ENCODE assay signal across 18 cellular contexts in the genomic region with DNA sequence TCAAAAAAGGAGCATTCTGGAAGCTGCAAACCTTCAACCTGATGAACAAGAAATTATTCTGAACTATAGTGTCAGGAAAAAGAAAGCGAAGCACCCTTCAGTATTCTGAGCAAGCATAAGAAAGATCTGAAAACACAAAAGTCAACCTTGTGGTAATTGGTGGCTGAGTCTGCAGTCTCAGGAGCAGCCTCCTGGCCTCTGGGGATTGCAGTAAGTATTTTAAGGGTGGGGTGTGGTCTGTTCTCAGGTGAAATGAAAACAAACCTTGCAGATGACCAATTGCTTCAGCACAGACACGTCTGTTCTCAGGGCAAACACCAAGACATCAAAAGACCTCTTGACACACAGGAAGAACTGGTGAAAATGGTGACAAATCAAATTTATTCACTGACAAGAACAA.
"Had no signal": no experiment of that assay in that cellular context is flagged by ENCODE, and none has a peak within 500 bp of the region (broad histone marks: within the 10 kb centered on the region; RNA-seq: fewer than 3 reads in every experiment).

No MANE protein-coding gene starts in this region.

- H3K27me3 Mint-ChIP-seq: stimulated activated memory B cell treated with anti-CD40 and anti-IgM and Interleukin-4, amounts not matched to agents 10 μg/mL and 1 μg/mL and 100 μg/mL, for 72 hours had no signal

- H3K27ac Mint-ChIP-seq: natural killer cell; stimulated activated memory B cell treated with anti-CD40 and anti-IgM and Interleukin-4, amounts not matched to agents 10 μg/mL and 1 μg/mL and 100 μg/mL, for 72 hours; T-helper 1 cell treated with Interleukin-12 subunit alpha and Interleukin-12 subunit beta and Interleukin-4 antibody, amounts not matched to agents 30 μg/mL and 1 μg/mL, for 36 hours had no signal

- H3K27ac ChIP-seq: hepatocyte, thoracic aorta had no signal

- H3K79me2 ChIP-seq: hepatocyte had no signal

- H3K4me1 Mint-ChIP-seq: stimulated activated memory B cell treated with anti-CD40 and anti-IgM and Interleukin-4, amounts not matched to agents 10 μg/mL and 1 μg/mL and 100 μg/mL, for 72 hours had no signal

- DNase-seq: activated CD4-positive, alpha-beta T cell treated with anti-CD3 and anti-CD28 coated beads, Interleukin-2, amount 50 U/mL, for 1 hour; activated CD4-positive, CD25-positive, alpha-beta regulatory T cell treated with anti-CD3 and anti-CD28 coated beads, Interleukin-2, amount 50 U/mL, for 72 hours; activated CD8-positive, alpha-beta memory T cell treated with anti-CD3 and anti-CD28 coated beads, Interleukin-2, amount 50 U/mL, for 4 hours; activated effector memory CD4-positive, alpha-beta T cell treated with Interleukin-2 at 50 U/mL for 16 hours; activated naive CD4-positive, alpha-beta T cell treated with anti-CD3 and anti-CD28 coated beads, Interleukin-2, amount 50 U/mL, for 16 hours; activated T-cell treated with anti-CD3 and anti-CD28 coated beads, Interleukin-2, amount 50 U/mL, for 4 hours; aorta; cerebellar nuclear complex; cortex of kidney; effector CD4-positive, alpha-beta T cell; foreskin fibroblast; natural killer cell; stimulated activated CD4-positive, alpha-beta T cell treated with anti-CD3 and anti-CD28 coated beads, Interleukin-4, amount 100 ng/mL, for 4 hours had no signal

- H3K4me2 ChIP-seq: hepatocyte had no signal

- H3K9me3 ChIP-seq: thoracic aorta had no signal

- ATAC-seq: activated T-cell treated with anti-CD3 and anti-CD28 coated beads, Interleukin-2, amount 50 U/mL, for 4 hours; natural killer cell; sciatic nerve; stimulated activated memory B cell treated with anti-CD40 and anti-IgM and Interleukin-4, amounts not matched to agents 10 μg/mL and 1 μg/mL and 100 μg/mL, for 72 hours had no signal

- H3K4me3 Mint-ChIP-seq: activated T-cell treated with anti-CD3 and anti-CD28 coated beads, Interleukin-2, amount 50 U/mL, for 4 hours; natural killer cell; stimulated activated memory B cell treated with anti-CD40 and anti-IgM and Interleukin-4, amounts not matched to agents 10 μg/mL and 1 μg/mL and 100 μg/mL, for 72 hours; T-helper 1 cell treated with Interleukin-12 subunit alpha and Interleukin-12 subunit beta and Interleukin-4 antibody, amounts not matched to agents 30 μg/mL and 1 μg/mL, for 36 hours had no signal

- H3K4me3 ChIP-seq: hepatocyte, thoracic aorta had no signal

- H3K27me3 ChIP-seq: hepatocyte had no signal

- H3K9me3 Mint-ChIP-seq: activated T-cell treated with anti-CD3 and anti-CD28 coated beads, Interleukin-2, amount 50 U/mL, for 4 hours; natural killer cell; stimulated activated memory B cell treated with anti-CD40 and anti-IgM and Interleukin-4, amounts not matched to agents 10 μg/mL and 1 μg/mL and 100 μg/mL, for 72 hours; T-helper 1 cell treated with Interleukin-12 subunit alpha and Interleukin-12 subunit beta and Interleukin-4 antibody, amounts not matched to agents 30 μg/mL and 1 μg/mL, for 36 hours had no signal

- H2AFZ ChIP-seq: hepatocyte had no signal
